In genomic region chr11:38971141-38971540, GRCh38 we compare ENCODE assay signal across 21 cellular contexts.
DNase-seq lines count a peak whose midpoint lies in the region; ATAC-seq, FAIRE-seq and TF ChIP-seq lines count a peak whose summit lies in the region.
"Had no signal": no experiment of that assay in that cellular context is flagged by ENCODE, and none has a peak within 500 bp of the region (broad histone marks: within the 10 kb centered on the region; RNA-seq: fewer than 3 reads in every experiment).

No MANE protein-coding gene starts in this region.

- H3K9me3 Mint-ChIP-seq in astrocyte (ENCODE audit: unreplicated experiment): no peaks in the 10 kb centered on the region
- no peaks in the 10 kb centered on the region for H3K9me3 Mint-ChIP-seq in osteocyte (ENCODE audit: unreplicated experiment)

- no peaks in the 10 kb centered on the region for H3K36me3 ChIP-seq in astrocyte (ENCODE audit: insufficient read depth, low read length)
- H3K36me3 ChIP-seq: HAP-1, SJCRH30 had no signal

- no peak overlapping the region for H3K27ac Mint-ChIP-seq in astrocyte (ENCODE audit: unreplicated experiment)
- H3K27ac Mint-ChIP-seq in osteocyte (ENCODE audit: unreplicated experiment): peak overlapping the region; percentile 6
- H3K27ac Mint-ChIP-seq: CD4-positive, alpha-beta T cell had no signal

- H3K36me3 Mint-ChIP-seq in astrocyte (ENCODE audit: low read depth, unreplicated experiment) (no peaks in the 10 kb centered on the region), osteocyte (ENCODE audit: unreplicated experiment) (no peaks in the 10 kb centered on the region)

- H3K4me3 Mint-ChIP-seq in astrocyte (ENCODE audit: unreplicated experiment): no peak overlapping the region
- H3K4me3 Mint-ChIP-seq in osteocyte (ENCODE audit: unreplicated experiment): no peak overlapping the region
- H3K4me3 Mint-ChIP-seq: CD4-positive, alpha-beta T cell had no signal

- H3K79me2 ChIP-seq in astrocyte (ENCODE audit: insufficient read depth, low read length): no peaks in the 10 kb centered on the region

- no peak overlapping the region for H2AFZ ChIP-seq in astrocyte (ENCODE audit: low read depth, low read length)

- H3K27me3 ChIP-seq in astrocyte (ENCODE audit: insufficient read depth, low read length): no peaks in the 10 kb centered on the region
- H3K27me3 ChIP-seq: SJCRH30 had no signal

- no peak overlapping the region for H3K27ac ChIP-seq in astrocyte (ENCODE audit: low read depth, low read length)
- H3K27ac ChIP-seq: A549, SJCRH30 had no signal

- TF ChIP-seq CTCF in astrocyte (IDR thresholded peaks at IDR 0.05; ENCODE audit: insufficient read depth, low read depth, low read length) (no peak), osteocyte (IDR thresholded peaks at IDR 0.05) (no peak)

- H4K20me1 ChIP-seq in astrocyte (ENCODE audit: insufficient read depth, low read length): no peaks in the 10 kb centered on the region

- H3K4me1 Mint-ChIP-seq in astrocyte (ENCODE audit: low read depth, unreplicated experiment) (no peaks in the 10 kb centered on the region), osteocyte (ENCODE audit: unreplicated experiment) (peaks cover 11% of the 10 kb centered on the region)

- no peaks in the 10 kb centered on the region for H3K9me3 ChIP-seq in astrocyte (ENCODE audit: insufficient read depth, low read depth, low read length)
- H3K9me3 ChIP-seq: A549, HAP-1, SJCRH30 had no signal

- in situ Hi-C loops in Caki2 (cut with HindIII; ENCODE audit: low pct_unique_long_range_greater_than_20kb, low sequenced_read_pairs): no loop called here

- no peak overlapping the region for H3K9ac ChIP-seq in astrocyte (ENCODE audit: low read length)

- ATAC-seq in GM21619 (IDR thresholded peaks at IDR 0.05; ENCODE audit: unreplicated experiment): no peak
- ATAC-seq: A549, K562 had no signal

- no peaks in the 10 kb centered on the region for H3K27me3 Mint-ChIP-seq in astrocyte (ENCODE audit: low read depth, unreplicated experiment)
- H3K27me3 Mint-ChIP-seq in osteocyte (ENCODE audit: unreplicated experiment): no peaks in the 10 kb centered on the region
- H3K27me3 Mint-ChIP-seq: CD4-positive, alpha-beta T cell had no signal

- no peak overlapping the region for H3K4me3 ChIP-seq in astrocyte (ENCODE audit: insufficient read depth, low read depth, low read length)
- H3K4me3 ChIP-seq: A549, HAP-1, K562, SJCRH30 had no signal

- H3K4me1 ChIP-seq in astrocyte (ENCODE audit: insufficient read depth, low read length): no peaks in the 10 kb centered on the region
- H3K4me1 ChIP-seq: A549, HAP-1, SJCRH30 had no signal

- no peak overlapping the region for H3K4me2 ChIP-seq in astrocyte (ENCODE audit: low read length)
- H3K4me2 ChIP-seq: A549 had no signal

- FAIRE-seq in HTR-8/SVneo (lab: Jason Lieb, UNC) (no peak), astrocyte (lab: Jason Lieb, UNC) (no peak)
- FAIRE-seq: A549, K562 had no signal

- peak; percentile 32 for DNase-seq in Caki2 (ENCODE audit: low read depth)
- DNase-seq in HTR-8/SVneo (ENCODE audit: insufficient read length, low spot score): peak; percentile 38
- DNase-seq in astrocyte (ENCODE audit: low read depth): peak; percentile 8
- DNase-seq in osteocyte (ENCODE audit: extremely low spot score, unreplicated experiment): no peak
- DNase-seq in NCI-H774 (lab: John Stamatoyannopoulos, UW): no peak
- DNase-seq in GM19238 (ENCODE audit: insufficient read length, low spot score): no peak
- DNase-seq in glomerular visceral epithelial cell (ENCODE audit: extremely low spot score): no peak
- DNase-seq: CD4-positive, alpha-beta T cell; DMS79 treated with DMSO at 0.1 percent for 48 hours; GDM1; NCI-H1417; NCI-H187; NCI-H2107; NCI-H510A treated with DMSO at 0.1 percent for 48 hours; NCI-H82; OCI-M1; SJCRH30 had no signal

Comparison
In these comparisons a context has a peak if more than half of its experiments do, and no peak if none do; other contexts are left out.
1. DNase-seq: peak in Caki2 (single experiment), HTR-8/SVneo (single experiment) and astrocyte (single experiment); none in osteocyte (single experiment), NCI-H774 (single experiment), GM19238 (single experiment) and glomerular visceral epithelial cell (single experiment).